1 cellular context compared by ENCODE assay signal in genomic region chr12:113030875-113031525, GRCh38.
TF ChIP-seq lines count a peak whose summit lies in the region.

No MANE protein-coding gene starts in this region.

TF ChIP-seq in K562, 482 proteins besides CTCF, POLR2A, EP300 and RAD21 (continued from another document):
- TF ChIP-seq CUX1 (CRISPR knock-in tag; IDR thresholded peaks at IDR 0.05) = no peak
- 0 out of 4 replicates have a peak, but pooled peaks of 1 of the 2 experiments have one; percentile 20 for TF ChIP-seq MAZ (CRISPR knock-in tag; conservative IDR thresholded peaks at IDR 0.05 in 1 of 2, IDR thresholded peaks at IDR 0.05 in 1 of 2)
- TF ChIP-seq E2F6 (IDR thresholded peaks at IDR 0.05; ENCODE audit: borderline replicate concordance in 1 of 2, extremely low read depth in 1 of 2, insufficient read depth in 1 of 2, insufficient read length in 1 of 2, low read depth in 1 of 2, low read length in 1 of 2, poor library complexity in 1 of 2, severe bottlenecking in 1 of 2) = peak in 1 of 2 experiments; percentile 20
- TF ChIP-seq ID3 (CRISPR knock-in tag; IDR thresholded peaks at IDR 0.05) = no peak
- no peak for TF ChIP-seq ID3 (tag; IDR thresholded peaks at IDR 0.05)
- peak in 1 of 2 experiments; percentile 63; a peak in 1 of 4 replicates for TF ChIP-seq MCM7 (IDR thresholded peaks at IDR 0.05)
- TF ChIP-seq ZBTB9 (CRISPR knock-in tag; IDR thresholded peaks at IDR 0.05) = no peak
- 0 out of 4 replicates have a peak, but pooled peaks of 1 of the 2 experiments have one; percentile 22 for TF ChIP-seq KDM1A (IDR thresholded peaks at IDR 0.05)
- 0 out of 4 replicates have a peak, but pooled peaks of 1 of the 2 experiments have one; percentile 10 for TF ChIP-seq RCOR1 (IDR thresholded peaks at IDR 0.05; ENCODE audit: borderline replicate concordance in 1 of 2, low read depth in 2 of 2, low read length in 2 of 2)
- TF ChIP-seq DACH1 (IDR thresholded peaks at IDR 0.05; ENCODE audit: partially characterized antibody) = peak; percentile 85
- TF ChIP-seq SMARCB1 (IDR thresholded peaks at IDR 0.05; ENCODE audit: insufficient read length, low read depth) = no peak
- no peak for TF ChIP-seq YBX1 (IDR thresholded peaks at IDR 0.05)
- TF ChIP-seq TFAP4 (CRISPR knock-in tag; IDR thresholded peaks at IDR 0.05; ENCODE audit: borderline replicate concordance) = no peak
- TF ChIP-seq CTCFL (IDR thresholded peaks at IDR 0.05; ENCODE audit: borderline replicate concordance, insufficient read depth, low read depth, low read length, poor library complexity, severe bottlenecking) = peak; percentile 85
- no peak for TF ChIP-seq RERE (CRISPR knock-in tag; IDR thresholded peaks at IDR 0.05; ENCODE audit: borderline replicate concordance)
- no peak for TF ChIP-seq STAT5B (CRISPR knock-in tag; IDR thresholded peaks at IDR 0.05)
- TF ChIP-seq TCF7 (IDR thresholded peaks at IDR 0.05; ENCODE audit: borderline replicate concordance) = no peak
- no peak for TF ChIP-seq HNRNPK (IDR thresholded peaks at IDR 0.05; ENCODE audit: low read depth, low read length, poor library complexity, severe bottlenecking)
- TF ChIP-seq SMC3 (conservative IDR thresholded peaks at IDR 0.05; ENCODE audit: insufficient read depth, low read depth, low read length) = peak; percentile 56
- no peak for TF ChIP-seq COPS2 (conservative IDR thresholded peaks at IDR 0.05)
- no peak for TF ChIP-seq ZBTB5 (IDR thresholded peaks at IDR 0.05)
- no peak for TF ChIP-seq DPF2 (IDR thresholded peaks at IDR 0.05)
- no peak for TF ChIP-seq HIVEP1 (CRISPR knock-in tag; IDR thresholded peaks at IDR 0.05)
